15 cellular contexts compared by ENCODE assay signal in the genomic region with DNA sequence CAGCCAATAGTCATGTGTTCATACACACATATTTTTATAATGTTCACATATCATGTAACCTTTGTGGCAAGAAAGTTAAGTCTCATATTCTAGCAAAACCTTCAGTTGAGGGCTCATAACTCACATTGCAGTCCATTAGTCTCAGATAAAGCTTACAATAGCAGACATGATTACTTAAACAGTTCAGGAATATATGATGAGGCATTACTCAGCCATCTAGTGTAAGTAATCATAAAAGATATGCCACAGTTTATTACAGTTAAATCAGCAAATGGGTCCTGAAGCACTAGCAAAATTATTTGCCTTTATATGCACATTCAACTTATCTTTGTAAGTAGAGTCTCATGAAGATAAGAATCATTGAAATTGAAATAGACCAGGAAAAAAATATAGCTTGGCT.
"Had no signal": no experiment of that assay in that cellular context is flagged by ENCODE, and none has a peak within 500 bp of the region (broad histone marks: within the 10 kb centered on the region; RNA-seq: fewer than 3 reads in every experiment).

No MANE protein-coding gene starts in this region.

- H3K27ac ChIP-seq: brain microvascular endothelial cell, gastroesophageal sphincter had no signal

- DNase-seq: activated CD4-positive, alpha-beta T cell treated with anti-CD3 and anti-CD28 coated beads, Interleukin-2, amount 50 U/mL, for 1 hour; activated naive CD4-positive, alpha-beta T cell treated with anti-CD3 and anti-CD28 coated beads, Interleukin-2, amount 50 U/mL, for 16 hours; activated T-cell treated with anti-CD3 and anti-CD28 coated beads for 4 hours; amniotic stem cell; brain microvascular endothelial cell; cerebellar nuclear complex; endodermal cell; left ventricle myocardium superior; mesendoderm; stimulated activated CD4-positive, alpha-beta T cell treated with anti-CD3 and anti-CD28 coated beads, Interleukin-2, amount 100 ng/mL, for 48 hours; stimulated activated naive CD4-positive, alpha-beta T cell treated with Interleukin-2 at 50 U/mL for 16 hours; trophoblast cell had no signal

- H3K36me3 ChIP-seq: brain microvascular endothelial cell, gastroesophageal sphincter had no signal

- H3K4me1 ChIP-seq: gastroesophageal sphincter had no signal

- H3K4me3 ChIP-seq: gastroesophageal sphincter had no signal

- H3K27me3 ChIP-seq: brain microvascular endothelial cell, gastroesophageal sphincter had no signal

- H3K9me3 ChIP-seq: gastroesophageal sphincter had no signal

- ATAC-seq: esophagus mucosa, gastroesophageal sphincter, left ventricle myocardium superior, WTC11 had no signal
